ENCODE assay signal across 15 cellular contexts in genomic region chr20:63087872-63088680, GRCh38.
DNase-seq lines count a peak whose midpoint lies in the region; TF ChIP-seq lines count a peak whose summit lies in the region.
"Had no signal": no experiment of that assay in that cellular context is flagged by ENCODE, and none has a peak within 500 bp of the region (broad histone marks: within the 10 kb centered on the region; RNA-seq: fewer than 3 reads in every experiment).

No MANE protein-coding gene starts in this region.

- peak overlapping the region; percentile 38 for H3K18ac ChIP-seq in neuronal stem cell (ENCODE audit: low read length)

- peaks cover 5% of the 10 kb centered on the region for H3K79me1 ChIP-seq in neuronal stem cell (ENCODE audit: low read depth, low read length)

- no peak overlapping the region for H2BK120ac ChIP-seq in neuronal stem cell (ENCODE audit: low read depth, low read length)

- H4K20me1 ChIP-seq in MM.1S (ENCODE audit: insufficient read depth, low read length): no peaks in the 10 kb centered on the region

- H3K27me3 ChIP-seq in neuronal stem cell (ENCODE audit: control insufficient read depth in 3 of 3, insufficient read depth in 3 of 3, low read depth in 1 of 3, low read length in 3 of 3): peaks cover 0 to 93% (median 0%) of the 10 kb centered on the region in 3 experiments
- peaks cover 99% of the 10 kb centered on the region for H3K27me3 ChIP-seq in MM.1S (replicated peaks; ENCODE audit: insufficient read depth, low read length)

- H3K23ac ChIP-seq in neuronal stem cell (ENCODE audit: low read depth, low read length, poor library complexity): no peak overlapping the region

- peak overlapping the region; percentile 58 for H2BK15ac ChIP-seq in neuronal stem cell (ENCODE audit: low read length)

- no peak overlapping the region for H4K8ac ChIP-seq in neuronal stem cell (ENCODE audit: low read depth, low read length)

- no peaks in the 10 kb centered on the region for H3K36me3 ChIP-seq in neuronal stem cell (replicated peaks in 1 of 2; ENCODE audit: control insufficient read depth in 2 of 2, insufficient read depth in 2 of 2, low read length in 2 of 2)
- H3K36me3 ChIP-seq in MM.1S (replicated peaks; ENCODE audit: insufficient read depth, low read length): no peaks in the 10 kb centered on the region
- H3K36me3 ChIP-seq: neutrophil had no signal

- H3K14ac ChIP-seq in neuronal stem cell (ENCODE audit: low read length): no peak overlapping the region

- no peak overlapping the region for H2BK12ac ChIP-seq in neuronal stem cell (ENCODE audit: low read length)

- H4K91ac ChIP-seq in neuronal stem cell (ENCODE audit: low read depth, low read length, poor library complexity): no peak overlapping the region

- H2AFZ ChIP-seq in neuronal stem cell (ENCODE audit: low read length): no peak overlapping the region
- H2AFZ ChIP-seq in MM.1S (ENCODE audit: low read length): no peak overlapping the region

- WGBS in neuronal stem cell (ENCODE audit: extremely low coverage in 2 of 2, insufficient read length in 2 of 2, insufficient replicate concordance in 1 of 2), 2 donors: no CpG with 5 or more reads among the region's 32 CpGs

- no peak overlapping the region for H3K4me2 ChIP-seq in neuronal stem cell (ENCODE audit: insufficient read depth, low read length, poor library complexity, severe bottlenecking)
- H3K4me2 ChIP-seq in MM.1S (ENCODE audit: low read depth, low read length): no peak overlapping the region
- H3K4me2 ChIP-seq: smooth muscle cell had no signal

- no peaks in the 10 kb centered on the region for H3K9me3 ChIP-seq in neuronal stem cell (replicated peaks in 1 of 2; ENCODE audit: control insufficient read depth in 2 of 2, insufficient read depth in 1 of 2, low read depth in 1 of 2, low read length in 2 of 2)
- no peaks in the 10 kb centered on the region for H3K9me3 ChIP-seq in MM.1S (replicated peaks; ENCODE audit: insufficient read depth, low read length)
- H3K9me3 ChIP-seq: neutrophil had no signal

- H2BK5ac ChIP-seq in neuronal stem cell (ENCODE audit: low read length): no peak overlapping the region

- no peaks in the 10 kb centered on the region for H3F3A ChIP-seq in MM.1S (ENCODE audit: insufficient read depth, low read length)

- H3K27ac ChIP-seq in neuronal stem cell (replicated peaks; ENCODE audit: low read length) (no peak overlapping the region), caudate nucleus (ENCODE audit: low read depth, low read length) (no peak overlapping the region), MM.1S (ENCODE audit: low read length) (no peak overlapping the region)
- H3K27ac ChIP-seq: epithelial cell of prostate, neutrophil had no signal

- H3K4me3 ChIP-seq in neuronal stem cell (ENCODE audit: low read length in 2 of 2) (no peak overlapping the region), MM.1S (ENCODE audit: low read length) (no peak overlapping the region)
- H3K4me3 ChIP-seq: lung, smooth muscle cell had no signal

- DNase-seq in DMS53 (lab: John Stamatoyannopoulos, UW) (peak; percentile 27), DMS53 treated with DMSO at 0.1 percent for 48 hours (lab: John Stamatoyannopoulos, UW; ENCODE audit: unreplicated experiment) (no peak), NCI-H146 (lab: John Stamatoyannopoulos, UW) (peak; percentile 79), neuronal stem cell (ENCODE audit: low spot score) (no peak), DMS79 (lab: John Stamatoyannopoulos, UW) (no peak), caudate nucleus (lab: John Stamatoyannopoulos, UW) (no peak), MM.1S (no peak)
- DNase-seq in activated CD8-positive, alpha-beta memory T cell treated with anti-CD3 and anti-CD28 coated beads for 24 hours: peak; percentile 41
- DNase-seq: 8988T, NCI-H1092 treated with DMSO at 0.1 percent for 48 hours, substantia nigra had no signal

- H2AK5ac ChIP-seq in neuronal stem cell (ENCODE audit: low read depth, low read length): no peak overlapping the region

- H3K4me1 ChIP-seq in neuronal stem cell (ENCODE audit: control insufficient read depth in 2 of 2, insufficient read depth in 1 of 2, low read depth in 1 of 2, low read length in 2 of 2): no peaks in the 10 kb centered on the region
- no peaks in the 10 kb centered on the region for H3K4me1 ChIP-seq in MM.1S (ENCODE audit: low read length)

- H3K9me2 ChIP-seq in MM.1S (replicated peaks; ENCODE audit: insufficient read depth, low read length): no peaks in the 10 kb centered on the region

- no peaks in the 10 kb centered on the region for H3K79me2 ChIP-seq in MM.1S (ENCODE audit: low read length)

- no peak for TF ChIP-seq CTCF in MM.1S (IDR thresholded peaks at IDR 0.05; ENCODE audit: low read length)

- H3K9ac ChIP-seq in neuronal stem cell (ENCODE audit: low read depth, low read length, poor library complexity) (no peak overlapping the region), MM.1S (ENCODE audit: low read length) (no peak overlapping the region)

- no peak overlapping the region for H3K4ac ChIP-seq in neuronal stem cell (ENCODE audit: low read length)

Comparison
In these comparisons a context has a peak if more than half of its experiments do, and no peak if none do; other contexts are left out.
1. DNase-seq: peak in DMS53 (single experiment), NCI-H146 (single experiment) and activated CD8-positive, alpha-beta memory T cell treated with anti-CD3 and anti-CD28 coated beads for 24 hours (single experiment); none in DMS53 treated with DMSO at 0.1 percent for 48 hours (single experiment), neuronal stem cell (single experiment), DMS79 (single experiment), caudate nucleus (0 of 61) and MM.1S (single experiment).